ENCODE assay signal across 9 cellular contexts in the genomic region with DNA sequence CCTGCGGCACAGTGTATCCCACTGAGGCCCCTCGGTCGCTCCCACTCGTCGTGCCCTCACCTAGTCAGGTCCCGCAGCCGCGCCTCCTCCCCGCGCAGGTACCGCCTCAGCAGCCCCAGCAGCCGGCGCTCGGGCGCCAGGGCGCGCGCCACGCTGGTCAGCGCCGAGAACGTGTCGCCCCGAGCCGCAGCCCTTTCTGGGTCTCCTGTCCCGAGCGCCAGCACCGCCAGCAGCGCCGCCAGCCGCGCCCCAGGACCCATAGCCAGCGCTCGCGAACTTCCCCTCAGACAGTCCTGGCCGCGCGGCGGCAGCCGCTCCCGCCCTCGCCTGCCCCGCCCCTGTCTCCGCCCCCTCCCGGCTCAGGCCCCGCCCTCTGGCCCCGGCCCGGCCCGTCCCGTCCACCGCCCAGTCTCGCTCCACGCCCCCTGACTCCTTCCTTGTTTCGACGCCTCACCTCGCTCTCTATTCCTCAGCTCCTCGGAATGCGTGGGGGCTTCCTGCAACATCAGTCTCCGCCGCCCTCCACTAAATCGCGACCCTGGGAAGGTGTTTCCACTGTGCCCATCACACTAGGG. TPM values are rescaled to one million over a fixed set of nuclear protein-coding genes. Genes with fewer than 3 reads are reported as not detected.
DNase-seq lines count a peak whose midpoint lies in the region; ATAC-seq, FAIRE-seq and TF ChIP-seq lines count a peak whose summit lies in the region.
"Had no signal": no experiment of that assay in that cellular context is flagged by ENCODE, and none has a peak within 500 bp of the region (broad histone marks: within the 10 kb centered on the region; RNA-seq: fewer than 3 reads in every experiment).

A gene (minus strand): TSS at position 289 of the 575 bp plus-strand sequence. CDS start 29 bp downstream, at position 260.

- H3K27me3 ChIP-seq in astrocyte (ENCODE audit: insufficient read depth, low read length) (no peaks in the 10 kb centered on the region), skeletal muscle satellite cell (ENCODE audit: control insufficient read depth, insufficient read depth, low read length) (no peaks in the 10 kb centered on the region)

- H2AFZ ChIP-seq in astrocyte (ENCODE audit: low read depth, low read length): peak within 1 kb of the TSS; percentile 83

- H3K9ac ChIP-seq in astrocyte (ENCODE audit: low read length) (peak within 1 kb of the TSS; percentile 75), skeletal muscle satellite cell (ENCODE audit: low read depth, low read length) (peak within 1 kb of the TSS; percentile 84)

- H3K4me3 Mint-ChIP-seq in astrocyte (ENCODE audit: unreplicated experiment): peak within 1 kb of the TSS; percentile 79

- H4K20me1 ChIP-seq in astrocyte (ENCODE audit: insufficient read depth, low read length): no peaks in the 10 kb centered on the region

- FAIRE-seq in astrocyte (lab: Jason Lieb, UNC) (no peak), D721Med (lab: Jason Lieb, UNC) (no peak)
- FAIRE-seq: A204.1 had no signal

- peaks cover 3% of the 10 kb centered on the region for H3K79me2 ChIP-seq in astrocyte (ENCODE audit: insufficient read depth, low read length)

- H3K4me3 ChIP-seq in astrocyte (ENCODE audit: insufficient read depth, low read depth, low read length) (peak within 1 kb of the TSS; percentile 62), skeletal muscle satellite cell (ENCODE audit: low read length) (peak within 1 kb of the TSS; percentile 76)

- peaks cover 3% of the 10 kb centered on the region for H3K9me3 Mint-ChIP-seq in astrocyte (ENCODE audit: unreplicated experiment)

- no peak within 1 kb of the TSS for H3K27ac Mint-ChIP-seq in astrocyte (ENCODE audit: unreplicated experiment)

- ATAC-seq in SK-N-SH treated with all-trans-retinoic acid at 6 μM for 48 hours: peak; percentile 97

- peaks cover 16% of the 10 kb centered on the region for H3K27me3 Mint-ChIP-seq in astrocyte (ENCODE audit: low read depth, unreplicated experiment)

- H3K4me2 ChIP-seq in astrocyte (ENCODE audit: low read length): peak within 1 kb of the TSS; percentile 92
- peak within 1 kb of the TSS; percentile 97 for H3K4me2 ChIP-seq in skeletal muscle satellite cell (ENCODE audit: low read length)

- TF ChIP-seq CTCF in astrocyte (IDR thresholded peaks at IDR 0.05; ENCODE audit: insufficient read depth, low read depth, low read length) (no peak), D721Med (IDR thresholded peaks at IDR 0.05; ENCODE audit: insufficient read depth, missing control alignments) (no peak)

- H3K4me1 Mint-ChIP-seq in astrocyte (ENCODE audit: low read depth, unreplicated experiment): peaks cover 5% of the 10 kb centered on the region

- DNase-seq in DMS 273 (lab: John Stamatoyannopoulos, UW; ENCODE audit: unreplicated experiment): peak; percentile 70
- no peak for DNase-seq in DMS 273 treated with DMSO at 0.1 percent for 48 hours (lab: John Stamatoyannopoulos, UW)
- DNase-seq in astrocyte (ENCODE audit: low read depth): no peak
- peak; percentile 25 for DNase-seq in iPS DF 19.7 (ENCODE audit: low read depth, low spot score)
- DNase-seq in DMS114 treated with DMSO at 0.1 percent for 48 hours (lab: John Stamatoyannopoulos, UW; ENCODE audit: unreplicated experiment): no peak
- no peak for DNase-seq in D721Med (ENCODE audit: insufficient read length, low spot score)

- H3K9me3 ChIP-seq in astrocyte (ENCODE audit: insufficient read depth, low read depth, low read length): no peaks in the 10 kb centered on the region
- H3K9me3 ChIP-seq in skeletal muscle satellite cell (replicated peaks; ENCODE audit: low read length): peaks cover 4% of the 10 kb centered on the region

- no peaks in the 10 kb centered on the region for H3K36me3 Mint-ChIP-seq in astrocyte (ENCODE audit: low read depth, unreplicated experiment)

- H3K4me1 ChIP-seq in astrocyte (ENCODE audit: insufficient read depth, low read length): peaks cover 13% of the 10 kb centered on the region
- H3K4me1 ChIP-seq in skeletal muscle satellite cell (ENCODE audit: control insufficient read depth, insufficient read depth, low read length): peaks cover 27% of the 10 kb centered on the region

- no peaks in the 10 kb centered on the region for H3K36me3 ChIP-seq in astrocyte (ENCODE audit: insufficient read depth, low read length)
- no peaks in the 10 kb centered on the region for H3K36me3 ChIP-seq in skeletal muscle satellite cell (ENCODE audit: insufficient read depth, low read length)

- H3K27ac ChIP-seq in astrocyte (ENCODE audit: low read depth, low read length): no peak within 1 kb of the TSS

TF ChIP-seq in SK-N-SH treated with all-trans-retinoic acid at 6 μM for 48 hours, 23 proteins besides CTCF, POLR2A, EP300 and RAD21:
- TF ChIP-seq BACH2 (CRISPR knock-in tag; IDR thresholded peaks at IDR 0.05; ENCODE audit: borderline replicate concordance) (no peak), ZNF565 (CRISPR knock-in tag; conservative IDR thresholded peaks at IDR 0.05; ENCODE audit: low read depth) (no peak), TOX (CRISPR knock-in tag; IDR thresholded peaks at IDR 0.05; ENCODE audit: borderline replicate concordance) (no peak), SNAI2 (CRISPR knock-in tag; IDR thresholded peaks at IDR 0.05) (no peak), ISL1 (CRISPR knock-in tag; IDR thresholded peaks at IDR 0.05) (no peak), PPARA (CRISPR knock-in tag; IDR thresholded peaks at IDR 0.05; ENCODE audit: borderline replicate concordance) (no peak), ZC3H10 (CRISPR knock-in tag; IDR thresholded peaks at IDR 0.05) (no peak)
TF ChIP-seq in SK-N-SH treated with all-trans-retinoic acid at 6 μM for 48 hours: peak in this region for 0.

RNA-seq across cellular contexts. Expression of the gene that starts here (rescaled TPM):
- total RNA-seq in astrocyte: 3.3 and 5.0 TPM in 2 replicates
- 2.0 and 5.2 TPM in 2 replicates for total RNA-seq in skeletal muscle satellite cell (2012; rRNA removed)

Comparison
In these comparisons a context has a peak if more than half of its experiments do, and no peak if none do; other contexts are left out.
1. DNase-seq: peak in DMS 273 (single experiment) and iPS DF 19.7 (single experiment); none in DMS 273 treated with DMSO at 0.1 percent for 48 hours (single experiment), astrocyte (single experiment), DMS114 treated with DMSO at 0.1 percent for 48 hours (single experiment) and D721Med (single experiment).